In genomic region chr4:1982124-1983052, GRCh38 we compare ENCODE assay signal across 1 cellular context.
TF ChIP-seq lines count a peak whose summit lies in the region.

No MANE protein-coding gene starts in this region.

TF ChIP-seq in HCT116, 20 proteins besides CTCF, POLR2A, EP300 and RAD21:
- TF ChIP-seq POLR2AphosphoS5 (IDR thresholded peaks at IDR 0.05; ENCODE audit: low read depth, low read length) (peak; percentile 9; the same call in 1 of the 2 replicates), YY1 (IDR thresholded peaks at IDR 0.05; ENCODE audit: extremely low read depth, insufficient replicate concordance, low read depth, low read length) (no peak)
